Comparison of ENCODE assay signal across 1 cellular context in the genomic region with DNA sequence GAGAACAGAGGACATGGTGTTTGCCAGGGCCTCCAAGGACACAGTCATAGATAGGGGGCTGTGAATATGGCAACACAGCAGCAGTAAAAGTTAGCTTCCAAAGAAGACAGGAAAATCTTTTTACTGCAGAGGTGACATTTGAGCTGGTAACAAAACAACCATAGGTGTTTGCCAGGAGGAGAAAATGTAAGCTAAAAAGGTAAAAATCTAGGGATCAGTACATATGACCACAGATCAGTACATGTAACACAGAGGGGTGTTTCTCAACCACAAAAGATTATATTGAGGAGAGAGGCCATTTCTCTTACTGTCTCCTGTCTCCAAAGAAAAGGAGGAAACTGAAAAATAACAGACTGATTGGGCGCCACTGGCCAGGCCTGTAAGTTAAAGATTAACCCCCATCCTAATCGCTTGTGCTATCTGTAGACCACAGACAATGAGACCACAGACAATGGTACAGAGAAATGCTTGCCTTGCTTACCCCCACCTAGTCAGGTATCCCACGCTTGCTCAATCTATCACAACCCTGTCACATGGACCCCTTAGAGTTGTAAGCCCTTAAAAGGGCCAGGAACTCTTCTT.
TF ChIP-seq lines count a peak whose summit lies in the region.

No MANE protein-coding gene starts in this region.

TF ChIP-seq in HepG2, 621 proteins besides CTCF, POLR2A, EP300 and RAD21:
- TF ChIP-seq ZNF564 (CRISPR knock-in tag; IDR thresholded peaks at IDR 0.05) (no peak), ZFP1 (CRISPR knock-in tag; IDR thresholded peaks at IDR 0.05) (peak; percentile 98)
